In genomic region chr1:28648493-28649238, GRCh38 we compare ENCODE assay signal across 1 cellular context.
TF ChIP-seq lines count a peak whose summit lies in the region.

RNU11 (plus strand) TSS chr1:28648600.

TF ChIP-seq in HepG2, 621 proteins besides CTCF, POLR2A, EP300 and RAD21 (continued from another document and continues in another):
- TF ChIP-seq ZNF17 (CRISPR knock-in tag; IDR thresholded peaks at IDR 0.05) (no peak), TFAP4 (IDR thresholded peaks at IDR 0.05; ENCODE audit: borderline replicate concordance, low read depth) (peak; percentile 66; the same call in 1 of the 2 replicates), FOXM1 (CRISPR knock-in tag; IDR thresholded peaks at IDR 0.05) (no peak), SALL1 (CRISPR knock-in tag; IDR thresholded peaks at IDR 0.05) (peak; percentile 79; the same call in 1 of the 2 replicates), MEIS2 (CRISPR knock-in tag; IDR thresholded peaks at IDR 0.05) (peak; percentile 62; the same call in 1 of the 2 replicates), FLYWCH1 (CRISPR knock-in tag; IDR thresholded peaks at IDR 0.05) (no peak; the same call in 1 of the 2 replicates), ZC3H4 (CRISPR knock-in tag; IDR thresholded peaks at IDR 0.05; ENCODE audit: borderline replicate concordance) (peak; percentile 98), ZNF282 (IDR thresholded peaks at IDR 0.05; ENCODE audit: partially characterized antibody) (no peak), ZNF326 (CRISPR knock-in tag; IDR thresholded peaks at IDR 0.05; ENCODE audit: borderline replicate concordance) (no peak), ATM (IDR thresholded peaks at IDR 0.05; ENCODE audit: borderline replicate concordance) (no peak), ZNF816 (CRISPR knock-in tag; IDR thresholded peaks at IDR 0.05; ENCODE audit: borderline replicate concordance) (no peak; the same call in 1 of the 2 replicates), ZNF275 (CRISPR knock-in tag; IDR thresholded peaks at IDR 0.05; ENCODE audit: borderline replicate concordance) (peak; percentile 46; the same call in 1 of the 2 replicates), GATA4 (IDR thresholded peaks at IDR 0.05; ENCODE audit: borderline replicate concordance, low read depth) (peak; percentile 100), HMG20B (CRISPR knock-in tag; conservative IDR thresholded peaks at IDR 0.05) (peak; percentile 73), E2F5 (CRISPR knock-in tag; conservative IDR thresholded peaks at IDR 0.05) (peak; percentile 41; the same call in 1 of the 2 replicates), SRSF4 (IDR thresholded peaks at IDR 0.05; ENCODE audit: low read depth, low read length, poor library complexity, severe bottlenecking) (no peak), RFXANK (CRISPR knock-in tag; IDR thresholded peaks at IDR 0.05) (peak; percentile 92), NFYB (CRISPR knock-in tag; IDR thresholded peaks at IDR 0.05) (peak; percentile 32; the same call in 1 of the 2 replicates), KDM3A (CRISPR knock-in tag; IDR thresholded peaks at IDR 0.05; ENCODE audit: low read depth) (peak; percentile 98), THAP11 (CRISPR knock-in tag; IDR thresholded peaks at IDR 0.05) (peak; percentile 86), ZBTB3 (CRISPR knock-in tag; IDR thresholded peaks at IDR 0.05; ENCODE audit: borderline replicate concordance, low read depth) (peak; percentile 77; the same call in 1 of the 2 replicates), ZNF343 (CRISPR knock-in tag; IDR thresholded peaks at IDR 0.05) (peak; percentile 66; the same call in 1 of the 2 replicates), SMARCC2 (IDR thresholded peaks at IDR 0.05) (no peak), ZNF564 (CRISPR knock-in tag; IDR thresholded peaks at IDR 0.05) (peak; percentile 39; the same call in 1 of the 2 replicates), KDM1A (CRISPR knock-in tag; IDR thresholded peaks at IDR 0.05) (no peak; the same call in none of the 2 replicates), YEATS2 (CRISPR knock-in tag; IDR thresholded peaks at IDR 0.05; ENCODE audit: borderline replicate concordance) (peak; percentile 85; the same call in 1 of the 2 replicates), SYNCRIP (IDR thresholded peaks at IDR 0.05; ENCODE audit: insufficient read depth, low read depth, low read length) (no peak), MTF2 (CRISPR knock-in tag; IDR thresholded peaks at IDR 0.05; ENCODE audit: borderline replicate concordance) (no peak), ZBTB42 (CRISPR knock-in tag; IDR thresholded peaks at IDR 0.05) (peak; percentile 61; the same call in 1 of the 2 replicates), ZNF383 (CRISPR knock-in tag; IDR thresholded peaks at IDR 0.05; ENCODE audit: borderline replicate concordance) (0 out of 2 replicates have a peak, but pooled peaks have one; percentile 80), EED (CRISPR knock-in tag; IDR thresholded peaks at IDR 0.05) (no peak), E2F1 (CRISPR knock-in tag; IDR thresholded peaks at IDR 0.05) (no peak), FOSL1 (CRISPR knock-in tag; IDR thresholded peaks at IDR 0.05; ENCODE audit: borderline replicate concordance) (no peak), ZSCAN21 (CRISPR knock-in tag; IDR thresholded peaks at IDR 0.05; ENCODE audit: borderline replicate concordance) (peak; percentile 74; the same call in 1 of the 2 replicates), TCF7L2 (IDR thresholded peaks at IDR 0.05; ENCODE audit: low read depth, low read length) (no peak), LBX2 (CRISPR knock-in tag; IDR thresholded peaks at IDR 0.05; ENCODE audit: borderline replicate concordance) (peak; percentile 58; the same call in 1 of the 2 replicates), HIVEP1 (CRISPR knock-in tag; IDR thresholded peaks at IDR 0.05) (peak; percentile 74; the same call in 1 of the 2 replicates), RFX3 (CRISPR knock-in tag; IDR thresholded peaks at IDR 0.05) (no peak), TRAFD1 (CRISPR knock-in tag; IDR thresholded peaks at IDR 0.05; ENCODE audit: borderline replicate concordance) (0 out of 2 replicates have a peak, but pooled peaks have one; percentile 35), CSRNP1 (CRISPR knock-in tag; IDR thresholded peaks at IDR 0.05) (peak; percentile 92; the same call in 1 of the 2 replicates), HDAC6 (IDR thresholded peaks at IDR 0.05; ENCODE audit: low read depth, low read length) (peak; percentile 91; the same call in 1 of the 2 replicates), ZFYVE20 (CRISPR knock-in tag; IDR thresholded peaks at IDR 0.05; ENCODE audit: borderline replicate concordance, low read depth) (no peak), ZNF441 (CRISPR knock-in tag; IDR thresholded peaks at IDR 0.05; ENCODE audit: borderline replicate concordance) (peak; percentile 79; the same call in 1 of the 2 replicates), GRHL1 (CRISPR knock-in tag; conservative IDR thresholded peaks at IDR 0.05) (no peak; the same call in 1 of the 2 replicates), DPF2 (CRISPR knock-in tag; IDR thresholded peaks at IDR 0.05; ENCODE audit: borderline replicate concordance, low read depth) (peak; percentile 45; the same call in 1 of the 2 replicates), ZMYM3 (CRISPR knock-in tag; IDR thresholded peaks at IDR 0.05) (no peak), CREB1 (IDR thresholded peaks at IDR 0.05) (peak; percentile 56), CREB1 (CRISPR knock-in tag; IDR thresholded peaks at IDR 0.05) (peak; percentile 90), TOPORS (CRISPR knock-in tag; IDR thresholded peaks at IDR 0.05) (peak; percentile 89; the same call in 1 of the 2 replicates), ZNF709 (CRISPR knock-in tag; IDR thresholded peaks at IDR 0.05) (peak; percentile 79; the same call in 1 of the 2 replicates), ARNT2 (CRISPR knock-in tag; IDR thresholded peaks at IDR 0.05; ENCODE audit: low read depth) (peak; percentile 95), MXD1 (CRISPR knock-in tag; IDR thresholded peaks at IDR 0.05) (no peak), TCF7 (IDR thresholded peaks at IDR 0.05; ENCODE audit: low read depth) (no peak), MAF1 (CRISPR knock-in tag; IDR thresholded peaks at IDR 0.05; ENCODE audit: borderline replicate concordance) (peak; percentile 39; the same call in 1 of the 2 replicates), NFIC (IDR thresholded peaks at IDR 0.05; ENCODE audit: low read length) (peak; percentile 97), SPEN (CRISPR knock-in tag; IDR thresholded peaks at IDR 0.05; ENCODE audit: low read depth) (no peak; the same call in 1 of the 2 replicates), ZNF652 (CRISPR knock-in tag; IDR thresholded peaks at IDR 0.05; ENCODE audit: borderline replicate concordance, low read depth) (no peak), GPBP1L1 (CRISPR knock-in tag; IDR thresholded peaks at IDR 0.05) (no peak), CENPT (CRISPR knock-in tag; IDR thresholded peaks at IDR 0.05; ENCODE audit: low read depth) (0 out of 2 replicates have a peak, but pooled peaks have one; percentile 34), PAWR (CRISPR knock-in tag; IDR thresholded peaks at IDR 0.05; ENCODE audit: borderline replicate concordance) (0 out of 2 replicates have a peak, but pooled peaks have one; percentile 66)
